2 cellular contexts compared by ENCODE assay signal in the genomic region with DNA sequence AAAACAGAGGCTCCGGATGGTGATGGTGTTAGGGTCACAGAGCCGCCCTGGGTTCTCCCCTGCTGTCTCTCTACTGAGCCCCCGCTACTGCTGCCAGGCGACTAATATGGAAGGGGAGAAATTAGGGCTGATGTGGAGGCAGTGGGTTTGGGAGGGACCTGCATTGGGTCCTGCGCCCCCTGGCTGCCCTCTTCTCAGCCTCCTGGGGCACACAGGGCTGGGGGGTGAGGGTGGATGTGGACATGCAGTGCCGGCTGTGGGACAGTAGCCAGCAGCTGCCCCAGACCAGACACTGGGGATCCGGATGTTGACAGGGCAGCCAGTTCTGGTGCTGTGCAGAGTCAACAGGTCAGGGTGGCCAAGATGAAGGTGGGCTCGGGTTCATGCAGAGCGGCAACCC.
TF ChIP-seq lines count a peak whose summit lies in the region.

No MANE protein-coding gene starts in this region.

TF ChIP-seq in SK-N-SH treated with all-trans-retinoic acid at 6 μM for 48 hours, 23 proteins besides CTCF, POLR2A, EP300 and RAD21:
- TF ChIP-seq ISL1 (CRISPR knock-in tag; IDR thresholded peaks at IDR 0.05) (no peak), ZNF8 (CRISPR knock-in tag; IDR thresholded peaks at IDR 0.05) (no peak), ESRRG (CRISPR knock-in tag; IDR thresholded peaks at IDR 0.05) (no peak), CSDC2 (CRISPR knock-in tag; IDR thresholded peaks at IDR 0.05) (no peak), ZFP30 (CRISPR knock-in tag; IDR thresholded peaks at IDR 0.05) (no peak), ZNF70 (CRISPR knock-in tag; IDR thresholded peaks at IDR 0.05) (no peak), ARNTL (CRISPR knock-in tag; IDR thresholded peaks at IDR 0.05; ENCODE audit: borderline replicate concordance, low read depth) (no peak), TCF4 (CRISPR knock-in tag; IDR thresholded peaks at IDR 0.05; ENCODE audit: borderline replicate concordance) (no peak), TOX (CRISPR knock-in tag; IDR thresholded peaks at IDR 0.05; ENCODE audit: borderline replicate concordance) (no peak), ZFP3 (CRISPR knock-in tag; IDR thresholded peaks at IDR 0.05) (no peak), SNAI2 (CRISPR knock-in tag; IDR thresholded peaks at IDR 0.05) (no peak), ZC3H10 (CRISPR knock-in tag; IDR thresholded peaks at IDR 0.05) (no peak), RARB (CRISPR knock-in tag; IDR thresholded peaks at IDR 0.05) (no peak), GLIS3 (CRISPR knock-in tag; IDR thresholded peaks at IDR 0.05) (no peak)
- TF ChIP-seq, protein P1, sequence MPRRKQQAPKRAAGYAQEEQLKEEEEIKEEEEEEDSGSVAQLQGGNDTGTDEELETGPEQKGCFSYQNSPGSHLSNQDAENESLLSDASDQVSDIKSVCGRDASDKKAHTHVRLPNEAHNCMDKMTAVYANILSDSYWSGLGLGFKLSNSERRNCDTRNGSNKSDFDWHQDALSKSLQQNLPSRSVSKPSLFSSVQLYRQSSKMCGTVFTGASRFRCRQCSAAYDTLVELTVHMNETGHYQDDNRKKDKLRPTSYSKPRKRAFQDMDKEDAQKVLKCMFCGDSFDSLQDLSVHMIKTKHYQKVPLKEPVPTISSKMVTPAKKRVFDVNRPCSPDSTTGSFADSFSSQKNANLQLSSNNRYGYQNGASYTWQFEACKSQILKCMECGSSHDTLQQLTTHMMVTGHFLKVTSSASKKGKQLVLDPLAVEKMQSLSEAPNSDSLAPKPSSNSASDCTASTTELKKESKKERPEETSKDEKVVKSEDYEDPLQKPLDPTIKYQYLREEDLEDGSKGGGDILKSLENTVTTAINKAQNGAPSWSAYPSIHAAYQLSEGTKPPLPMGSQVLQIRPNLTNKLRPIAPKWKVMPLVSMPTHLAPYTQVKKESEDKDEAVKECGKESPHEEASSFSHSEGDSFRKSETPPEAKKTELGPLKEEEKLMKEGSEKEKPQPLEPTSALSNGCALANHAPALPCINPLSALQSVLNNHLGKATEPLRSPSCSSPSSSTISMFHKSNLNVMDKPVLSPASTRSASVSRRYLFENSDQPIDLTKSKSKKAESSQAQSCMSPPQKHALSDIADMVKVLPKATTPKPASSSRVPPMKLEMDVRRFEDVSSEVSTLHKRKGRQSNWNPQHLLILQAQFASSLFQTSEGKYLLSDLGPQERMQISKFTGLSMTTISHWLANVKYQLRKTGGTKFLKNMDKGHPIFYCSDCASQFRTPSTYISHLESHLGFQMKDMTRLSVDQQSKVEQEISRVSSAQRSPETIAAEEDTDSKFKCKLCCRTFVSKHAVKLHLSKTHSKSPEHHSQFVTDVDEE (CRISPR knock-in tag; IDR thresholded peaks at IDR 0.05) = no peak
- TF ChIP-seq, protein P2, sequence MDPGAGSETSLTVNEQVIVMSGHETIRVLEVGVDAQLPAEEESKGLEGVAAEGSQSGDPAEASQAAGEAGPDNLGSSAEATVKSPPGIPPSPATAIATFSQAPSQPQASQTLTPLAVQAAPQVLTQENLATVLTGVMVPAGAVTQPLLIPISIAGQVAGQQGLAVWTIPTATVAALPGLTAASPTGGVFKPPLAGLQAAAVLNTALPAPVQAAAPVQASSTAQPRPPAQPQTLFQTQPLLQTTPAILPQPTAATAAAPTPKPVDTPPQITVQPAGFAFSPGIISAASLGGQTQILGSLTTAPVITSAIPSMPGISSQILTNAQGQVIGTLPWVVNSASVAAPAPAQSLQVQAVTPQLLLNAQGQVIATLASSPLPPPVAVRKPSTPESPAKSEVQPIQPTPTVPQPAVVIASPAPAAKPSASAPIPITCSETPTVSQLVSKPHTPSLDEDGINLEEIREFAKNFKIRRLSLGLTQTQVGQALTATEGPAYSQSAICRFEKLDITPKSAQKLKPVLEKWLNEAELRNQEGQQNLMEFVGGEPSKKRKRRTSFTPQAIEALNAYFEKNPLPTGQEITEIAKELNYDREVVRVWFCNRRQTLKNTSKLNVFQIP (CRISPR knock-in tag; IDR thresholded peaks at IDR 0.05; ENCODE audit: borderline replicate concordance, low read depth) = no peak
- TF ChIP-seq, protein P3, sequence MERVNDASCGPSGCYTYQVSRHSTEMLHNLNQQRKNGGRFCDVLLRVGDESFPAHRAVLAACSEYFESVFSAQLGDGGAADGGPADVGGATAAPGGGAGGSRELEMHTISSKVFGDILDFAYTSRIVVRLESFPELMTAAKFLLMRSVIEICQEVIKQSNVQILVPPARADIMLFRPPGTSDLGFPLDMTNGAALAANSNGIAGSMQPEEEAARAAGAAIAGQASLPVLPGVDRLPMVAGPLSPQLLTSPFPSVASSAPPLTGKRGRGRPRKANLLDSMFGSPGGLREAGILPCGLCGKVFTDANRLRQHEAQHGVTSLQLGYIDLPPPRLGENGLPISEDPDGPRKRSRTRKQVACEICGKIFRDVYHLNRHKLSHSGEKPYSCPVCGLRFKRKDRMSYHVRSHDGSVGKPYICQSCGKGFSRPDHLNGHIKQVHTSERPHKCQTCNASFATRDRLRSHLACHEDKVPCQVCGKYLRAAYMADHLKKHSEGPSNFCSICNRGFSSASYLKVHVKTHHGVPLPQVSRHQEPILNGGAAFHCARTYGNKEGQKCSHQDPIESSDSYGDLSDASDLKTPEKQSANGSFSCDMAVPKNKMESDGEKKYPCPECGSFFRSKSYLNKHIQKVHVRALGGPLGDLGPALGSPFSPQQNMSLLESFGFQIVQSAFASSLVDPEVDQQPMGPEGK (CRISPR knock-in tag; IDR thresholded peaks at IDR 0.05; ENCODE audit: borderline replicate concordance) = no peak
- TF ChIP-seq, protein P4, sequence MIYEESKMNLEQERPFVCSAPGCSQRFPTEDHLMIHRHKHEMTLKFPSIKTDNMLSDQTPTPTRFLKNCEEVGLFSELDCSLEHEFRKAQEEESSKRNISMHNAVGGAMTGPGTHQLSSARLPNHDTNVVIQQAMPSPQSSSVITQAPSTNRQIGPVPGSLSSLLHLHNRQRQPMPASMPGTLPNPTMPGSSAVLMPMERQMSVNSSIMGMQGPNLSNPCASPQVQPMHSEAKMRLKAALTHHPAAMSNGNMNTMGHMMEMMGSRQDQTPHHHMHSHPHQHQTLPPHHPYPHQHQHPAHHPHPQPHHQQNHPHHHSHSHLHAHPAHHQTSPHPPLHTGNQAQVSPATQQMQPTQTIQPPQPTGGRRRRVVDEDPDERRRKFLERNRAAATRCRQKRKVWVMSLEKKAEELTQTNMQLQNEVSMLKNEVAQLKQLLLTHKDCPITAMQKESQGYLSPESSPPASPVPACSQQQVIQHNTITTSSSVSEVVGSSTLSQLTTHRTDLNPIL (CRISPR knock-in tag; IDR thresholded peaks at IDR 0.05; ENCODE audit: low read depth) = no peak
TF ChIP-seq in SK-N-SH treated with all-trans-retinoic acid at 6 μM for 48 hours: peak in this region for 0.

TF ChIP-seq in SK-N-SH, 30 proteins besides CTCF, POLR2A, EP300 and RAD21:
- TF ChIP-seq CHD2 (IDR thresholded peaks at IDR 0.05; ENCODE audit: low read length, partially characterized antibody) (no peak), RXRA (IDR thresholded peaks at IDR 0.05; ENCODE audit: borderline replicate concordance, low read depth) (no peak), GATA2 (CRISPR knock-in tag; IDR thresholded peaks at IDR 0.05) (no peak), TEAD4 (IDR thresholded peaks at IDR 0.05; ENCODE audit: borderline replicate concordance, insufficient read depth) (no peak)
- TF ChIP-seq, protein P5, sequence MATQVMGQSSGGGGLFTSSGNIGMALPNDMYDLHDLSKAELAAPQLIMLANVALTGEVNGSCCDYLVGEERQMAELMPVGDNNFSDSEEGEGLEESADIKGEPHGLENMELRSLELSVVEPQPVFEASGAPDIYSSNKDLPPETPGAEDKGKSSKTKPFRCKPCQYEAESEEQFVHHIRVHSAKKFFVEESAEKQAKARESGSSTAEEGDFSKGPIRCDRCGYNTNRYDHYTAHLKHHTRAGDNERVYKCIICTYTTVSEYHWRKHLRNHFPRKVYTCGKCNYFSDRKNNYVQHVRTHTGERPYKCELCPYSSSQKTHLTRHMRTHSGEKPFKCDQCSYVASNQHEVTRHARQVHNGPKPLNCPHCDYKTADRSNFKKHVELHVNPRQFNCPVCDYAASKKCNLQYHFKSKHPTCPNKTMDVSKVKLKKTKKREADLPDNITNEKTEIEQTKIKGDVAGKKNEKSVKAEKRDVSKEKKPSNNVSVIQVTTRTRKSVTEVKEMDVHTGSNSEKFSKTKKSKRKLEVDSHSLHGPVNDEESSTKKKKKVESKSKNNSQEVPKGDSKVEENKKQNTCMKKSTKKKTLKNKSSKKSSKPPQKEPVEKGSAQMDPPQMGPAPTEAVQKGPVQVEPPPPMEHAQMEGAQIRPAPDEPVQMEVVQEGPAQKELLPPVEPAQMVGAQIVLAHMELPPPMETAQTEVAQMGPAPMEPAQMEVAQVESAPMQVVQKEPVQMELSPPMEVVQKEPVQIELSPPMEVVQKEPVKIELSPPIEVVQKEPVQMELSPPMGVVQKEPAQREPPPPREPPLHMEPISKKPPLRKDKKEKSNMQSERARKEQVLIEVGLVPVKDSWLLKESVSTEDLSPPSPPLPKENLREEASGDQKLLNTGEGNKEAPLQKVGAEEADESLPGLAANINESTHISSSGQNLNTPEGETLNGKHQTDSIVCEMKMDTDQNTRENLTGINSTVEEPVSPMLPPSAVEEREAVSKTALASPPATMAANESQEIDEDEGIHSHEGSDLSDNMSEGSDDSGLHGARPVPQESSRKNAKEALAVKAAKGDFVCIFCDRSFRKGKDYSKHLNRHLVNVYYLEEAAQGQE (IDR thresholded peaks at IDR 0.05; ENCODE audit: low read depth, low read length) = no peak
- TF ChIP-seq, protein P6, sequence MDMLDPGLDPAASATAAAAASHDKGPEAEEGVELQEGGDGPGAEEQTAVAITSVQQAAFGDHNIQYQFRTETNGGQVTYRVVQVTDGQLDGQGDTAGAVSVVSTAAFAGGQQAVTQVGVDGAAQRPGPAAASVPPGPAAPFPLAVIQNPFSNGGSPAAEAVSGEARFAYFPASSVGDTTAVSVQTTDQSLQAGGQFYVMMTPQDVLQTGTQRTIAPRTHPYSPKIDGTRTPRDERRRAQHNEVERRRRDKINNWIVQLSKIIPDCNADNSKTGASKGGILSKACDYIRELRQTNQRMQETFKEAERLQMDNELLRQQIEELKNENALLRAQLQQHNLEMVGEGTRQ (IDR thresholded peaks at IDR 0.05; ENCODE audit: borderline replicate concordance, low read depth, low read length) = no peak
TF ChIP-seq in SK-N-SH: peak in this region for 0.
